ENCODE assay signal across 1 cellular context in the genomic region with DNA sequence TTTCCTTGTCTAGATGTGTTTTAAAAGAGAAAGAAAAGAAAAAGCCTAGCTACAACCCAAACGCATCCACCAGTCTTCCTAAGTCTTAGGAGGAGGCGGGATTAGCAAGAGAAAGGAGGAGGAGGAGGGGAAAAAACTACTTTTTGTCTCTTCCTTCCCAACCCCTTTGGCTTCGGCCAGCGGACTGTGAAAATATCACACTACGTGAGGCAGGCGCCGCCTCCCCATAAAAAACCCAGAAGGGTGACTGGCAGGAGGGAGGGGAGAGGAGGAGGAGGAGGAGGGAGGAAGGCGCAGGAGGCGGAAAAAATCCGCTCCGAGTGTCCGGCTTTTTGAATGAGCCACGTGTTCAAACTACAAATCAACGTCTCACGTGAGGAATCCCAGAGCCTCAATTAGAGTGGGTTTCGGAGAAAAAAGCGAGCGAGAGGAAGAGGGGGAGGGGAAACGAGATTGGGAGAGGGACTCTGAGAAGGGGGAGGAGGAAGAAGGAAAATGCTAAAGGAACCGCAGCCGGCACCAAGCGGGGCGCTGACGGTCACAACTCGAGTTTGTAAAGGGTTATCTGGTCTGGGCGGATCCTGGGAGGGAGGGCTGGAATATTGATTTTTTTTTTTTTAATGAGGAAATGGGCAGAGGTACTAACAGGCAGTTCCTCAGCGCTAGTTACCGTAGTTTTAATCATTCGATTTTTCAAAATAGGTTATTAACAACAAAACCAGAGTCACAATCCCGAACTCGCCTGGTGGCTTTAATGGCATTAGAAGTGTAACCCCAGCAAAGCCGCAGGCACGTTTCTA.
TF ChIP-seq lines count a peak whose summit lies in the region.

A gene (minus strand): TSS at position 202 of the 800 bp plus-strand sequence. CDS start 381 bp downstream, outside the sequence.

TF ChIP-seq in HepG2, 621 proteins besides CTCF, POLR2A, EP300 and RAD21 (continued from another document and continues in another):
- TF ChIP-seq KLF12 (CRISPR knock-in tag; IDR thresholded peaks at IDR 0.05; ENCODE audit: borderline replicate concordance) (no peak), HDAC2 (CRISPR knock-in tag; IDR thresholded peaks at IDR 0.05) (no peak), HNRNPK (IDR thresholded peaks at IDR 0.05; ENCODE audit: low read depth, low read length, poor library complexity, severe bottlenecking) (peak; percentile 91), HNF4G (IDR thresholded peaks at IDR 0.05; ENCODE audit: borderline replicate concordance, low read depth, low read length) (no peak), HNF4G (CRISPR knock-in tag; IDR thresholded peaks at IDR 0.05; ENCODE audit: borderline replicate concordance, low read depth) (no peak), THAP11 (CRISPR knock-in tag; IDR thresholded peaks at IDR 0.05) (peak; percentile 13; the same call in 1 of the 2 replicates), IRX3 (CRISPR knock-in tag; IDR thresholded peaks at IDR 0.05; ENCODE audit: borderline replicate concordance, low read depth) (no peak), JUND (CRISPR knock-in tag; IDR thresholded peaks at IDR 0.05) (no peak), XBP1 (CRISPR knock-in tag; IDR thresholded peaks at IDR 0.05) (no peak), TP53 (CRISPR knock-in tag; conservative IDR thresholded peaks at IDR 0.05) (no peak), ZKSCAN1 (IDR thresholded peaks at IDR 0.05; ENCODE audit: low read length) (no peak), ZNF121 (CRISPR knock-in tag; IDR thresholded peaks at IDR 0.05) (no peak), KDM3A (CRISPR knock-in tag; IDR thresholded peaks at IDR 0.05; ENCODE audit: low read depth) (no peak), ZNF564 (CRISPR knock-in tag; IDR thresholded peaks at IDR 0.05) (no peak), ZC3H13 (CRISPR knock-in tag; IDR thresholded peaks at IDR 0.05) (no peak; the same call in 1 of the 2 replicates), ARNT (IDR thresholded peaks at IDR 0.05) (no peak), NKX3-1 (CRISPR knock-in tag; IDR thresholded peaks at IDR 0.05) (no peak), SP140L (CRISPR knock-in tag; IDR thresholded peaks at IDR 0.05; ENCODE audit: borderline replicate concordance) (no peak; the same call in 1 of the 2 replicates), ZNF530 (CRISPR knock-in tag; IDR thresholded peaks at IDR 0.05; ENCODE audit: low read depth) (no peak), ZNF451 (CRISPR knock-in tag; IDR thresholded peaks at IDR 0.05) (no peak), ZNF44 (CRISPR knock-in tag; IDR thresholded peaks at IDR 0.05) (no peak), ZNF124 (CRISPR knock-in tag; IDR thresholded peaks at IDR 0.05) (no peak), ISX (CRISPR knock-in tag; conservative IDR thresholded peaks at IDR 0.05) (no peak), ZNF34 (CRISPR knock-in tag; IDR thresholded peaks at IDR 0.05; ENCODE audit: borderline replicate concordance) (no peak), ZNF780A (CRISPR knock-in tag; IDR thresholded peaks at IDR 0.05) (no peak), ZNF761 (CRISPR knock-in tag; conservative IDR thresholded peaks at IDR 0.05) (no peak), NCOA5 (CRISPR knock-in tag; IDR thresholded peaks at IDR 0.05) (no peak), SRSF4 (IDR thresholded peaks at IDR 0.05; ENCODE audit: low read depth, low read length, poor library complexity, severe bottlenecking) (no peak), RXRA (CRISPR knock-in tag; IDR thresholded peaks at IDR 0.05) (no peak), ZBTB1 (CRISPR knock-in tag; IDR thresholded peaks at IDR 0.05; ENCODE audit: borderline replicate concordance) (no peak), SUZ12 (IDR thresholded peaks at IDR 0.05; ENCODE audit: low read depth, low read length) (no peak), U2AF1 (optimal IDR thresholded peaks at IDR 0.05; ENCODE audit: low read depth, low read length) (no peak), NFKB2 (CRISPR knock-in tag; IDR thresholded peaks at IDR 0.05; ENCODE audit: borderline replicate concordance) (no peak), ZNF547 (CRISPR knock-in tag; IDR thresholded peaks at IDR 0.05) (0 out of 2 replicates have a peak, but pooled peaks have one; percentile 37), ZFP62 (CRISPR knock-in tag; IDR thresholded peaks at IDR 0.05) (no peak)
- TF ChIP-seq, protein P1, sequence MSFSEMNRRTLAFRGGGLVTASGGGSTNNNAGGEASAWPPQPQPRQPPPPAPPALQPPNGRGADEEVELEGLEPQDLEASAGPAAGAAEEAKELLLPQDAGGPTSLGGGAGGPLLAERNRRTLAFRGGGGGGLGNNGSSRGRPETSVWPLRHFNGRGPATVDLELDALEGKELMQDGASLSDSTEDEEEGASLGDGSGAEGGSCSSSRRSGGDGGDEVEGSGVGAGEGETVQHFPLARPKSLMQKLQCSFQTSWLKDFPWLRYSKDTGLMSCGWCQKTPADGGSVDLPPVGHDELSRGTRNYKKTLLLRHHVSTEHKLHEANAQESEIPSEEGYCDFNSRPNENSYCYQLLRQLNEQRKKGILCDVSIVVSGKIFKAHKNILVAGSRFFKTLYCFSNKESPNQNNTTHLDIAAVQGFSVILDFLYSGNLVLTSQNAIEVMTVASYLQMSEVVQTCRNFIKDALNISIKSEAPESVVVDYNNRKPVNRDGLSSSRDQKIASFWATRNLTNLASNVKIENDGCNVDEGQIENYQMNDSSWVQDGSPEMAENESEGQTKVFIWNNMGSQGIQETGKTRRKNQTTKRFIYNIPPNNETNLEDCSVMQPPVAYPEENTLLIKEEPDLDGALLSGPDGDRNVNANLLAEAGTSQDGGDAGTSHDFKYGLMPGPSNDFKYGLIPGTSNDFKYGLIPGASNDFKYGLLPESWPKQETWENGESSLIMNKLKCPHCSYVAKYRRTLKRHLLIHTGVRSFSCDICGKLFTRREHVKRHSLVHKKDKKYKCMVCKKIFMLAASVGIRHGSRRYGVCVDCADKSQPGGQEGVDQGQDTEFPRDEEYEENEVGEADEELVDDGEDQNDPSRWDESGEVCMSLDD (CRISPR knock-in tag; IDR thresholded peaks at IDR 0.05; ENCODE audit: borderline replicate concordance), result no peak
- TF ChIP-seq, protein P2, sequence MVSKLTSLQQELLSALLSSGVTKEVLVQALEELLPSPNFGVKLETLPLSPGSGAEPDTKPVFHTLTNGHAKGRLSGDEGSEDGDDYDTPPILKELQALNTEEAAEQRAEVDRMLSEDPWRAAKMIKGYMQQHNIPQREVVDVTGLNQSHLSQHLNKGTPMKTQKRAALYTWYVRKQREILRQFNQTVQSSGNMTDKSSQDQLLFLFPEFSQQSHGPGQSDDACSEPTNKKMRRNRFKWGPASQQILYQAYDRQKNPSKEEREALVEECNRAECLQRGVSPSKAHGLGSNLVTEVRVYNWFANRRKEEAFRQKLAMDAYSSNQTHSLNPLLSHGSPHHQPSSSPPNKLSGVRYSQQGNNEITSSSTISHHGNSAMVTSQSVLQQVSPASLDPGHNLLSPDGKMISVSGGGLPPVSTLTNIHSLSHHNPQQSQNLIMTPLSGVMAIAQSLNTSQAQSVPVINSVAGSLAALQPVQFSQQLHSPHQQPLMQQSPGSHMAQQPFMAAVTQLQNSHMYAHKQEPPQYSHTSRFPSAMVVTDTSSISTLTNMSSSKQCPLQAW (CRISPR knock-in tag; IDR thresholded peaks at IDR 0.05), result no peak
- TF ChIP-seq, protein P3, sequence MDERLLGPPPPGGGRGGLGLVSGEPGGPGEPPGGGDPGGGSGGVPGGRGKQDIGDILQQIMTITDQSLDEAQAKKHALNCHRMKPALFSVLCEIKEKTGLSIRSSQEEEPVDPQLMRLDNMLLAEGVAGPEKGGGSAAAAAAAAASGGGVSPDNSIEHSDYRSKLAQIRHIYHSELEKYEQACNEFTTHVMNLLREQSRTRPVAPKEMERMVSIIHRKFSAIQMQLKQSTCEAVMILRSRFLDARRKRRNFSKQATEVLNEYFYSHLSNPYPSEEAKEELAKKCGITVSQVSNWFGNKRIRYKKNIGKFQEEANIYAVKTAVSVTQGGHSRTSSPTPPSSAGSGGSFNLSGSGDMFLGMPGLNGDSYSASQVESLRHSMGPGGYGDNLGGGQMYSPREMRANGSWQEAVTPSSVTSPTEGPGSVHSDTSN (CRISPR knock-in tag; IDR thresholded peaks at IDR 0.05), result peak; percentile 72; the same call in 1 of the 2 replicates
- TF ChIP-seq, protein P4, sequence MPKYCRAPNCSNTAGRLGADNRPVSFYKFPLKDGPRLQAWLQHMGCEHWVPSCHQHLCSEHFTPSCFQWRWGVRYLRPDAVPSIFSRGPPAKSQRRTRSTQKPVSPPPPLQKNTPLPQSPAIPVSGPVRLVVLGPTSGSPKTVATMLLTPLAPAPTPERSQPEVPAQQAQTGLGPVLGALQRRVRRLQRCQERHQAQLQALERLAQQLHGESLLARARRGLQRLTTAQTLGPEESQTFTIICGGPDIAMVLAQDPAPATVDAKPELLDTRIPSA (CRISPR knock-in tag; IDR thresholded peaks at IDR 0.05; ENCODE audit: borderline replicate concordance), result no peak
- TF ChIP-seq, protein P5, sequence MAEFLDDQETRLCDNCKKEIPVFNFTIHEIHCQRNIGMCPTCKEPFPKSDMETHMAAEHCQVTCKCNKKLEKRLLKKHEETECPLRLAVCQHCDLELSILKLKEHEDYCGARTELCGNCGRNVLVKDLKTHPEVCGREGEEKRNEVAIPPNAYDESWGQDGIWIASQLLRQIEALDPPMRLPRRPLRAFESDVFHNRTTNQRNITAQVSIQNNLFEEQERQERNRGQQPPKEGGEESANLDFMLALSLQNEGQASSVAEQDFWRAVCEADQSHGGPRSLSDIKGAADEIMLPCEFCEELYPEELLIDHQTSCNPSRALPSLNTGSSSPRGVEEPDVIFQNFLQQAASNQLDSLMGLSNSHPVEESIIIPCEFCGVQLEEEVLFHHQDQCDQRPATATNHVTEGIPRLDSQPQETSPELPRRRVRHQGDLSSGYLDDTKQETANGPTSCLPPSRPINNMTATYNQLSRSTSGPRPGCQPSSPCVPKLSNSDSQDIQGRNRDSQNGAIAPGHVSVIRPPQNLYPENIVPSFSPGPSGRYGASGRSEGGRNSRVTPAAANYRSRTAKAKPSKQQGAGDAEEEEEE (CRISPR knock-in tag; IDR thresholded peaks at IDR 0.05; ENCODE audit: borderline replicate concordance), result no peak
- TF ChIP-seq, protein P6, sequence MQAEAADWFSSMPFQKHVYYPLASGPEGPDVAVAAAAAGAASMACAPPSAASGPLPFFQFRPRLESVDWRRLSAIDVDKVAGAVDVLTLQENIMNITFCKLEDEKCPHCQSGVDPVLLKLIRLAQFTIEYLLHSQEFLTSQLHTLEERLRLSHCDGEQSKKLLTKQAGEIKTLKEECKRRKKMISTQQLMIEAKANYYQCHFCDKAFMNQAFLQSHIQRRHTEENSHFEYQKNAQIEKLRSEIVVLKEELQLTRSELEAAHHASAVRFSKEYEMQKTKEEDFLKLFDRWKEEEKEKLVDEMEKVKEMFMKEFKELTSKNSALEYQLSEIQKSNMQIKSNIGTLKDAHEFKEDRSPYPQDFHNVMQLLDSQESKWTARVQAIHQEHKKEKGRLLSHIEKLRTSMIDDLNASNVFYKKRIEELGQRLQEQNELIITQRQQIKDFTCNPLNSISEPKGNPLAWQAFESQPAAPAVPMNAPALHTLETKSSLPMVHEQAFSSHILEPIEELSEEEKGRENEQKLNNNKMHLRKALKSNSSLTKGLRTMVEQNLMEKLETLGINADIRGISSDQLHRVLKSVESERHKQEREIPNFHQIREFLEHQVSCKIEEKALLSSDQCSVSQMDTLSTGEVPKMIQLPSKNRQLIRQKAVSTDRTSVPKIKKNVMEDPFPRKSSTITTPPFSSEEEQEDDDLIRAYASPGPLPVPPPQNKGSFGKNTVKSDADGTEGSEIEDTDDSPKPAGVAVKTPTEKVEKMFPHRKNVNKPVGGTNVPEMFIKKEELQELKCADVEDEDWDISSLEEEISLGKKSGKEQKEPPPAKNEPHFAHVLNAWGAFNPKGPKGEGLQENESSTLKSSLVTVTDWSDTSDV (CRISPR knock-in tag; IDR thresholded peaks at IDR 0.05), result no peak
- TF ChIP-seq, protein P7, sequence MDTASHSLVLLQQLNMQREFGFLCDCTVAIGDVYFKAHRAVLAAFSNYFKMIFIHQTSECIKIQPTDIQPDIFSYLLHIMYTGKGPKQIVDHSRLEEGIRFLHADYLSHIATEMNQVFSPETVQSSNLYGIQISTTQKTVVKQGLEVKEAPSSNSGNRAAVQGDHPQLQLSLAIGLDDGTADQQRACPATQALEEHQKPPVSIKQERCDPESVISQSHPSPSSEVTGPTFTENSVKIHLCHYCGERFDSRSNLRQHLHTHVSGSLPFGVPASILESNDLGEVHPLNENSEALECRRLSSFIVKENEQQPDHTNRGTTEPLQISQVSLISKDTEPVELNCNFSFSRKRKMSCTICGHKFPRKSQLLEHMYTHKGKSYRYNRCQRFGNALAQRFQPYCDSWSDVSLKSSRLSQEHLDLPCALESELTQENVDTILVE (CRISPR knock-in tag; IDR thresholded peaks at IDR 0.05), result no peak; the same call in 1 of the 2 replicates
- TF ChIP-seq, protein P8, sequence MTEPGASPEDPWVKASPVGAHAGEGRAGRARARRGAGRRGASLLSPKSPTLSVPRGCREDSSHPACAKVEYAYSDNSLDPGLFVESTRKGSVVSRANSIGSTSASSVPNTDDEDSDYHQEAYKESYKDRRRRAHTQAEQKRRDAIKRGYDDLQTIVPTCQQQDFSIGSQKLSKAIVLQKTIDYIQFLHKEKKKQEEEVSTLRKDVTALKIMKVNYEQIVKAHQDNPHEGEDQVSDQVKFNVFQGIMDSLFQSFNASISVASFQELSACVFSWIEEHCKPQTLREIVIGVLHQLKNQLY (CRISPR knock-in tag; IDR thresholded peaks at IDR 0.05), result no peak
- TF ChIP-seq, protein P9, sequence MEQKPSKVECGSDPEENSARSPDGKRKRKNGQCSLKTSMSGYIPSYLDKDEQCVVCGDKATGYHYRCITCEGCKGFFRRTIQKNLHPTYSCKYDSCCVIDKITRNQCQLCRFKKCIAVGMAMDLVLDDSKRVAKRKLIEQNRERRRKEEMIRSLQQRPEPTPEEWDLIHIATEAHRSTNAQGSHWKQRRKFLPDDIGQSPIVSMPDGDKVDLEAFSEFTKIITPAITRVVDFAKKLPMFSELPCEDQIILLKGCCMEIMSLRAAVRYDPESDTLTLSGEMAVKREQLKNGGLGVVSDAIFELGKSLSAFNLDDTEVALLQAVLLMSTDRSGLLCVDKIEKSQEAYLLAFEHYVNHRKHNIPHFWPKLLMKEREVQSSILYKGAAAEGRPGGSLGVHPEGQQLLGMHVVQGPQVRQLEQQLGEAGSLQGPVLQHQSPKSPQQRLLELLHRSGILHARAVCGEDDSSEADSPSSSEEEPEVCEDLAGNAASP (CRISPR knock-in tag; IDR thresholded peaks at IDR 0.05; ENCODE audit: borderline replicate concordance), result no peak
- TF ChIP-seq, protein P10, sequence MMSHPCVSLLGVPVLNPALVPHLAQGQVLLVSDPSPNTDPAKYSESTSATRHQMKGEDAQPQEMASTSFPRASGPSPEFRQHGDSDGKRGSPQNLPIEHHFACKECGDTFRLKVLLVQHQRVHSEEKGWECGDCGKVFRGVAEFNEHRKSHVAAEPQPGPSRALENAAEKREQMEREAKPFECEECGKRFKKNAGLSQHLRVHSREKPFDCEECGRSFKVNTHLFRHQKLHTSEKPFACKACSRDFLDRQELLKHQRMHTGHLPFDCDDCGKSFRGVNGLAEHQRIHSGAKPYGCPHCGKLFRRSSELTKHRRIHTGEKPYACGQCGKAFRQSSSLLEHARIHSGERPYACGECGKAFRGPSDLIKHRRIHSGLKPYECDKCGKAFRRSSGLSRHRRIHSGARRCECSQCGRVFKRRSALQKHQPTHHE (CRISPR knock-in tag; IDR thresholded peaks at IDR 0.05; ENCODE audit: borderline replicate concordance), result no peak
- TF ChIP-seq, protein P11, sequence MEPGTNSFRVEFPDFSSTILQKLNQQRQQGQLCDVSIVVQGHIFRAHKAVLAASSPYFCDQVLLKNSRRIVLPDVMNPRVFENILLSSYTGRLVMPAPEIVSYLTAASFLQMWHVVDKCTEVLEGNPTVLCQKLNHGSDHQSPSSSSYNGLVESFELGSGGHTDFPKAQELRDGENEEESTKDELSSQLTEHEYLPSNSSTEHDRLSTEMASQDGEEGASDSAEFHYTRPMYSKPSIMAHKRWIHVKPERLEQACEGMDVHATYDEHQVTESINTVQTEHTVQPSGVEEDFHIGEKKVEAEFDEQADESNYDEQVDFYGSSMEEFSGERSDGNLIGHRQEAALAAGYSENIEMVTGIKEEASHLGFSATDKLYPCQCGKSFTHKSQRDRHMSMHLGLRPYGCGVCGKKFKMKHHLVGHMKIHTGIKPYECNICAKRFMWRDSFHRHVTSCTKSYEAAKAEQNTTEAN (CRISPR knock-in tag; conservative IDR thresholded peaks at IDR 0.05), result no peak
